ENCODE assay signal across 23 cellular contexts in genomic region chr13:50581586-50582196, GRCh38.
DNase-seq lines count a peak whose midpoint lies in the region; ATAC-seq and TF ChIP-seq lines count a peak whose summit lies in the region.
"Had no signal": no experiment of that assay in that cellular context is flagged by ENCODE, and none has a peak within 500 bp of the region (broad histone marks: within the 10 kb centered on the region; RNA-seq: fewer than 3 reads in every experiment).

No MANE protein-coding gene starts in this region.

- H3K4me1 Mint-ChIP-seq in Caco-2 (ENCODE audit: low read depth, unreplicated experiment), result no peaks in the 10 kb centered on the region

- no peaks in the 10 kb centered on the region for H3K9me3 ChIP-seq in right atrium auricular region
- no peaks in the 10 kb centered on the region for H3K9me3 ChIP-seq in ascending aorta
- H3K9me3 ChIP-seq in mesenchymal stem cell (ENCODE audit: control insufficient read depth, low read length), result peaks cover 4% of the 10 kb centered on the region
- H3K9me3 ChIP-seq in smooth muscle cell (replicated peaks; ENCODE audit: low read depth), result no peaks in the 10 kb centered on the region
- H3K9me3 ChIP-seq in Caco-2, result no peaks in the 10 kb centered on the region
- H3K9me3 ChIP-seq: BE2C had no signal

- no peak overlapping the region for H3K4me3 ChIP-seq in right atrium auricular region
- H3K4me3 ChIP-seq in ascending aorta, result no peak overlapping the region
- no peak overlapping the region for H3K4me3 ChIP-seq in mesenchymal stem cell (ENCODE audit: insufficient read depth in 1 of 2, low read depth in 1 of 2, low read length in 2 of 2)
- no peak overlapping the region for H3K4me3 ChIP-seq in smooth muscle cell
- H3K4me3 ChIP-seq in Caco-2 (ENCODE audit: low read depth, low read length), result no peak overlapping the region

- peak; percentile 20 for ATAC-seq in Right ventricle myocardium superior (ENCODE audit: poor library complexity)

- no peaks in the 10 kb centered on the region for H3K27me3 Mint-ChIP-seq in Caco-2 (ENCODE audit: insufficient read depth, unreplicated experiment)
- H3K27me3 Mint-ChIP-seq: CD4-positive, alpha-beta T cell had no signal

- H3K4me1 ChIP-seq in right atrium auricular region (peaks cover 0 to 6% of the 10 kb centered on the region in 2 donors), ascending aorta (peaks cover 0 to 6% of the 10 kb centered on the region in 2 donors), mesenchymal stem cell (ENCODE audit: control insufficient read depth, insufficient read depth, low read depth, low read length) (no peaks in the 10 kb centered on the region), smooth muscle cell (ENCODE audit: low read depth) (peaks cover 5% of the 10 kb centered on the region), Caco-2 (no peaks in the 10 kb centered on the region)
- H3K4me1 ChIP-seq: BE2C had no signal

- H2BK120ac ChIP-seq in mesenchymal stem cell (ENCODE audit: low read depth, low read length), result no peak overlapping the region

- H3K4me2 ChIP-seq in mesenchymal stem cell (ENCODE audit: low read length, poor library complexity, severe bottlenecking) (no peak overlapping the region), smooth muscle cell (peak overlapping the region; percentile 29)

- no peak overlapping the region for H3K27ac Mint-ChIP-seq in Caco-2 (ENCODE audit: unreplicated experiment)
- H3K27ac Mint-ChIP-seq: CD4-positive, alpha-beta T cell; H9 had no signal

- H3K36me3 ChIP-seq in right atrium auricular region (no peaks in the 10 kb centered on the region), ascending aorta (no peaks in the 10 kb centered on the region), mesenchymal stem cell (ENCODE audit: control insufficient read depth in 1 of 2, insufficient read depth in 2 of 2, low read depth in 1 of 2, low read length in 2 of 2) (no peaks in the 10 kb centered on the region), smooth muscle cell (ENCODE audit: low read depth) (no peaks in the 10 kb centered on the region), Caco-2 (ENCODE audit: control insufficient read depth, insufficient read depth, low read length) (no peaks in the 10 kb centered on the region)
- H3K36me3 ChIP-seq: BE2C had no signal

- H4K91ac ChIP-seq in mesenchymal stem cell (ENCODE audit: low read length), result no peak overlapping the region

- whole genome bisulfite sequencing in mesenchymal stem cell, result 98% methylated on average over 1 of the region's 1 CpG
- WGBS in smooth muscle cell (ENCODE audit: low lambda C conversion rate), result 96% methylated on average over 1 of the region's 1 CpG

- no peak overlapping the region for H3K14ac ChIP-seq in mesenchymal stem cell (ENCODE audit: low read length in 2 of 2)

- H3K79me2 ChIP-seq in smooth muscle cell (ENCODE audit: low read depth), result no peaks in the 10 kb centered on the region

- H3K27ac ChIP-seq in right atrium auricular region, result peak overlapping the region in 1 of 2 donors; percentile 75
- H3K27ac ChIP-seq in ascending aorta, result peak overlapping the region; percentile 50 to 62
- H3K27ac ChIP-seq in mesenchymal stem cell (ENCODE audit: low read length, poor library complexity, severe bottlenecking), result no peak overlapping the region
- peak overlapping the region; percentile 57 for H3K27ac ChIP-seq in smooth muscle cell (ENCODE audit: low read depth)

- no peak overlapping the region for H4K8ac ChIP-seq in mesenchymal stem cell (ENCODE audit: low read length)

- no peak overlapping the region for H2AFZ ChIP-seq in mesenchymal stem cell (ENCODE audit: low read depth, low read length)
- H2AFZ ChIP-seq in smooth muscle cell (ENCODE audit: low read depth), result no peak overlapping the region

- no peak for DNase-seq in Right ventricle myocardium superior
- no peak for DNase-seq in right atrium auricular region (ENCODE audit: low spot score)
- no peak for DNase-seq in ascending aorta (ENCODE audit: low spot score in 2 of 2)
- DNase-seq in mesenchymal stem cell, result no peak
- DNase-seq in smooth muscle cell (lab: John Stamatoyannopoulos, UW; ENCODE audit: unreplicated experiment), result no peak
- no peak for DNase-seq in NCI-H146 treated with DMSO at 0.1 percent for 48 hours (lab: John Stamatoyannopoulos, UW; ENCODE audit: unreplicated experiment)
- DNase-seq in activated CD4-positive, alpha-beta T cell treated with anti-CD3 and anti-CD28 coated beads, Interleukin-2, amount 50 U/mL, for 48 hours, result no peak
- no peak for DNase-seq in Caco-2
- DNase-seq: 8988T; BE2C; CD4-positive, alpha-beta T cell; DMS153; GDM1; H9; Kasumi-1; MM.1S; NCI-H1092; NCI-H1436 treated with DMSO at 0.1 percent for 48 hours; NCI-H2029 treated with DMSO at 0.1 percent for 48 hours; NCI-H510A; NCI-H774; OCI-M1; RPMI8226 had no signal

- peak overlapping the region; percentile 30 for H3K9ac ChIP-seq in mesenchymal stem cell (ENCODE audit: low read length)
- H3K9ac ChIP-seq in smooth muscle cell (ENCODE audit: low read depth), result no peak overlapping the region

- no peak overlapping the region for H2BK5ac ChIP-seq in mesenchymal stem cell (ENCODE audit: low read depth, low read length, poor library complexity, severe bottlenecking)

- no peaks in the 10 kb centered on the region for H4K20me1 ChIP-seq in smooth muscle cell (ENCODE audit: low read depth)

- no peaks in the 10 kb centered on the region for H3K36me3 Mint-ChIP-seq in Caco-2 (ENCODE audit: insufficient read depth, unreplicated experiment)

- H3K23ac ChIP-seq in mesenchymal stem cell (ENCODE audit: low read length in 2 of 2), result no peak overlapping the region

- H2AK5ac ChIP-seq in mesenchymal stem cell (ENCODE audit: low read length, severe bottlenecking), result no peak overlapping the region

- no TSS peak for BruUV-seq in Caco-2 (replicated peaks; lab: Mats Ljungman, UMichigan)

- intact Hi-C loops in Right ventricle myocardium superior (cut with DNase I) (no loop called here), ascending aorta (cut with DNase I) (no loop called here), Caco-2 (cut with micrococcal nuclease; ENCODE audit: unreplicated experiment) (no loop called here)

- H3K79me1 ChIP-seq in mesenchymal stem cell (replicated peaks; ENCODE audit: low read length, poor library complexity, severe bottlenecking), result no peaks in the 10 kb centered on the region

- no peak overlapping the region for H3K4me3 Mint-ChIP-seq in Caco-2 (ENCODE audit: unreplicated experiment)
- H3K4me3 Mint-ChIP-seq: CD4-positive, alpha-beta T cell; H9 had no signal

- H3K9me3 Mint-ChIP-seq in Caco-2 (ENCODE audit: unreplicated experiment), result no peaks in the 10 kb centered on the region
- H3K9me3 Mint-ChIP-seq: CD4-positive, alpha-beta T cell; H9 had no signal

- no peak overlapping the region for H2BK15ac ChIP-seq in mesenchymal stem cell (ENCODE audit: low read depth, poor library complexity, severe bottlenecking)

- H2BK12ac ChIP-seq in mesenchymal stem cell (ENCODE audit: low read length in 2 of 2), result no peak overlapping the region

- POLR2A ChIA-PET in Caco-2 (lab: Charles Lee), result no interaction called here

- H3K4ac ChIP-seq in mesenchymal stem cell (ENCODE audit: low read depth in 1 of 2, low read length in 2 of 2), result no peak overlapping the region

- CTCF ChIA-PET in Caco-2 (lab: Charles Lee), result no interaction called here

- no peaks in the 10 kb centered on the region for H3K27me3 ChIP-seq in right atrium auricular region
- H3K27me3 ChIP-seq in ascending aorta, result no peaks in the 10 kb centered on the region
- no peaks in the 10 kb centered on the region for H3K27me3 ChIP-seq in mesenchymal stem cell (ENCODE audit: control insufficient read depth in 1 of 2, insufficient read depth in 1 of 2, low read length in 2 of 2)
- no peaks in the 10 kb centered on the region for H3K27me3 ChIP-seq in smooth muscle cell (ENCODE audit: low read depth)
- no peaks in the 10 kb centered on the region for H3K27me3 ChIP-seq in Caco-2 (replicated peaks; ENCODE audit: control insufficient read depth, insufficient read depth, low read length)
- H3K27me3 ChIP-seq: BE2C had no signal

- TF ChIP-seq CTCF in right atrium auricular region (IDR thresholded peaks at IDR 0.05) (no peak), ascending aorta (IDR thresholded peaks at IDR 0.05) (no peak), smooth muscle cell (IDR thresholded peaks at IDR 0.05; ENCODE audit: borderline replicate concordance, insufficient read depth, poor library complexity, severe bottlenecking) (no peak), Caco-2 (IDR thresholded peaks at IDR 0.05; ENCODE audit: insufficient read depth in 1 of 2, low read depth in 1 of 2, low read length in 1 of 2, severe bottlenecking in 1 of 2, unreplicated experiment in 1 of 2) (no peak)

- H3F3A ChIP-seq in smooth muscle cell (ENCODE audit: low read depth), result peaks cover 6% of the 10 kb centered on the region

- H3K18ac ChIP-seq in mesenchymal stem cell (ENCODE audit: low read depth in 1 of 2, low read length in 2 of 2), result no peak overlapping the region
